In genomic region chr4:78650106-78651021, GRCh38 we compare ENCODE assay signal across 11 cellular contexts.
A peak's percentile ranks its signal among the peaks of the same experiment; 100 is the strongest.
DNase-seq lines count a peak whose midpoint lies in the region; TF ChIP-seq lines count a peak whose summit lies in the region.
"Had no signal": no experiment of that assay in that cellular context is flagged by ENCODE, and none has a peak within 500 bp of the region (broad histone marks: within the 10 kb centered on the region; RNA-seq: fewer than 3 reads in every experiment).

No MANE protein-coding gene starts in this region.

- no peaks in the 10 kb centered on the region for H4K20me1 ChIP-seq in GM23248 (ENCODE audit: insufficient read depth)

- H3K27me3 ChIP-seq in GM23248 (replicated peaks; ENCODE audit: insufficient read depth): no peaks in the 10 kb centered on the region
- H3K27me3 ChIP-seq in esophagus (ENCODE audit: control insufficient read depth in 1 of 2, insufficient read depth in 2 of 2, low read length in 2 of 2): no peaks in the 10 kb centered on the region
- peaks cover 0 to 2% (median 0%) of the 10 kb centered on the region in 45 donors for H3K27me3 ChIP-seq in dorsolateral prefrontal cortex

- intact Hi-C loops in dorsolateral prefrontal cortex (cut with DNase I): loop anchor here (5.0 kb wide), 2 partner anchors 52 to 127 kb away; partner anchors contain the start of gene BMP2K (in 1 of the 2)

- no peak overlapping the region for H3K4me3 Mint-ChIP-seq in osteocyte (ENCODE audit: unreplicated experiment)

- H3K27ac ChIP-seq in GM23248 (peak overlapping the region; percentile 64), esophagus (ENCODE audit: low read depth in 2 of 2, low read length in 1 of 2) (peak overlapping the region; percentile 40 to 65), dorsolateral prefrontal cortex (peak overlapping the region in 27 of 59 donors; percentile 12 to 88 (median 41))

- H3K9me3 Mint-ChIP-seq in osteocyte (ENCODE audit: unreplicated experiment): no peaks in the 10 kb centered on the region

- H3K4me2 ChIP-seq in GM23248 (ENCODE audit: unreplicated experiment): peak overlapping the region; percentile 67

- peaks cover 60% of the 10 kb centered on the region for H3K4me1 Mint-ChIP-seq in osteocyte (ENCODE audit: unreplicated experiment)

- no peaks in the 10 kb centered on the region for H3K79me2 ChIP-seq in GM23248 (ENCODE audit: insufficient read depth)

- H3F3A ChIP-seq in GM23248 (ENCODE audit: insufficient read depth): peaks cover 51% of the 10 kb centered on the region

- no peak for TF ChIP-seq CTCF in osteocyte (IDR thresholded peaks at IDR 0.05)
- TF ChIP-seq CTCF in dorsolateral prefrontal cortex (IDR thresholded peaks at IDR 0.05 in 54 of 56, conservative IDR thresholded peaks at IDR 0.05 in 2 of 56; ENCODE audit: low read depth in 1 of 56, partially characterized antibody in 56 of 56): no peak

- H3K36me3 ChIP-seq in GM23248 (ENCODE audit: low read depth) (no peaks in the 10 kb centered on the region), esophagus (ENCODE audit: control insufficient read depth in 2 of 2, insufficient read depth in 2 of 2, low read length in 1 of 2) (no peaks in the 10 kb centered on the region)

- peak overlapping the region; percentile 55 for H3K27ac Mint-ChIP-seq in osteocyte (ENCODE audit: unreplicated experiment)

- H3K4me1 ChIP-seq in GM23248 (ENCODE audit: insufficient read depth) (peaks cover 73% of the 10 kb centered on the region), esophagus (ENCODE audit: control insufficient read depth in 2 of 2, insufficient read depth in 2 of 2, low read length in 1 of 2) (peaks cover 0 to 2% of the 10 kb centered on the region in 2 donors)

- WGBS in GM23248 (ENCODE audit: low coverage in 1 of 2, low lambda C conversion rate in 2 of 2, missing lambda C conversion rate in 2 of 2), 2 experiments: 10 to 17% methylated on average over 3 of the region's 3 CpGs
- 63 to 79% methylated on average over 3 of the region's 3 CpGs for WGBS in esophagus, 2 donors

- in situ Hi-C loops in GM23248 (cut with MboI): loop anchor here (10.0 kb wide), 1 partner anchor 124 kb away; the partner anchor contains the start of gene BMP2K

- no peaks in the 10 kb centered on the region for H3K9me2 ChIP-seq in GM23248 (ENCODE audit: insufficient read depth)

- H3K27me3 Mint-ChIP-seq in osteocyte (ENCODE audit: unreplicated experiment): no peaks in the 10 kb centered on the region

- H3K4me3 ChIP-seq in GM23248: no peak overlapping the region
- no peak overlapping the region for H3K4me3 ChIP-seq in esophagus (ENCODE audit: low read depth in 1 of 2, low read length in 2 of 2)
- no peak overlapping the region for H3K4me3 ChIP-seq in dorsolateral prefrontal cortex

- no peaks in the 10 kb centered on the region for H3K36me3 Mint-ChIP-seq in osteocyte (ENCODE audit: unreplicated experiment)

- H3K9me3 ChIP-seq in GM23248 (ENCODE audit: low read depth) (no peaks in the 10 kb centered on the region), esophagus (ENCODE audit: control insufficient read depth in 2 of 2, insufficient read depth in 1 of 2, low read depth in 1 of 2, low read length in 1 of 2) (no peaks in the 10 kb centered on the region)

- H2AFZ ChIP-seq in GM23248: peak overlapping the region; percentile 47; the same call in 1 of the 2 replicates

- peak; percentile 89 for DNase-seq in GM23248
- peak; percentile 78 for DNase-seq in RPMI7951 (ENCODE audit: low read depth)
- DNase-seq in osteocyte (ENCODE audit: extremely low spot score, unreplicated experiment): no peak
- DNase-seq in medulla oblongata (ENCODE audit: extremely low spot score): no peak
- no peak for DNase-seq in dorsolateral prefrontal cortex
- no peak for DNase-seq in NCI-H2107 (lab: John Stamatoyannopoulos, UW)
- no peak for DNase-seq in NCI-H2196 (lab: John Stamatoyannopoulos, UW; ENCODE audit: unreplicated experiment)
- DNase-seq: activated effector memory CD4-positive, alpha-beta T cell treated with anti-CD3 and anti-CD28 coated beads, Interleukin-2, amount 50 U/mL, for 16 hours; DND-41; NCI-H748 treated with DMSO at 0.1 percent for 48 hours had no signal

- peak overlapping the region; percentile 8; the same call in 1 of the 2 replicates for H3K9ac ChIP-seq in GM23248

Comparison
In these comparisons a context has a peak if more than half of its experiments do, and no peak if none do; other contexts are left out.
1. DNase-seq: peak in GM23248 (single experiment) and RPMI7951 (single experiment); none in osteocyte (single experiment), medulla oblongata (single experiment), dorsolateral prefrontal cortex (0 of 10), NCI-H2107 (single experiment) and NCI-H2196 (single experiment).